ENCODE assay signal across 13 cellular contexts in genomic region chr17:81865358-81865732, GRCh38. TPM values are rescaled to one million over a fixed set of nuclear protein-coding genes. Genes with fewer than 3 reads are reported as not detected.
DNase-seq lines count a peak whose midpoint lies in the region; ATAC-seq, FAIRE-seq and TF ChIP-seq lines count a peak whose summit lies in the region.
"Had no signal": no experiment of that assay in that cellular context is flagged by ENCODE, and none has a peak within 500 bp of the region (broad histone marks: within the 10 kb centered on the region; RNA-seq: fewer than 3 reads in every experiment).

No MANE protein-coding gene starts in this region.

- no peak for ATAC-seq in left cardiac atrium
- ATAC-seq in stimulated activated naive CD8-positive, alpha-beta T cell treated with anti-CD3 and anti-CD28 coated beads, Interleukin-15, amount 100 ng/mL, for 72 hours: no peak
- ATAC-seq in HG03571 (IDR thresholded peaks at IDR 0.05; ENCODE audit: unreplicated experiment): no peak

- DNase-seq in cardiac muscle cell (ENCODE audit: low read depth in 1 of 2, low spot score in 1 of 2) (no peak), left cardiac atrium (no peak), Peyer's patch (no peak), kidney (no peak), NCI-H526 treated with DMSO at 0.1 percent for 48 hours (lab: John Stamatoyannopoulos, UW) (no peak)
- DNase-seq in stimulated activated naive CD8-positive, alpha-beta T cell treated with anti-CD3 and anti-CD28 coated beads, Interleukin-15, amount 100 ng/mL, for 72 hours: no peak
- no peak for DNase-seq in stimulated activated CD4-positive, alpha-beta T cell treated with anti-CD3 and anti-CD28 coated beads, Interleukin-4, amount 100 ng/mL, for 4 hours
- DNase-seq: effector CD8-positive, alpha-beta T cell; WERI-Rb-1 had no signal

- no peak for TF ChIP-seq POLR2A in Peyer's patch (IDR thresholded peaks at IDR 0.05)

- H3K9me3 Mint-ChIP-seq in stimulated activated naive CD8-positive, alpha-beta T cell treated with anti-CD3 and anti-CD28 coated beads, Interleukin-15, amount 100 ng/mL, for 72 hours: no peaks in the 10 kb centered on the region

- no peak for TF ChIP-seq CTCF in cardiac muscle cell (IDR thresholded peaks at IDR 0.05; ENCODE audit: low read depth, low read length)
- no peak for TF ChIP-seq CTCF in Peyer's patch (IDR thresholded peaks at IDR 0.05)
- no peak for TF ChIP-seq CTCF in kidney (IDR thresholded peaks at IDR 0.05; ENCODE audit: borderline replicate concordance, extremely low read depth, insufficient read depth)

- H3K27ac Mint-ChIP-seq in stimulated activated naive CD8-positive, alpha-beta T cell treated with anti-CD3 and anti-CD28 coated beads, Interleukin-15, amount 100 ng/mL, for 72 hours: peak overlapping the region in 1 of 2 donors; percentile 92

- peaks cover 79% of the 10 kb centered on the region for H3K4me1 Mint-ChIP-seq in stimulated activated naive CD8-positive, alpha-beta T cell treated with anti-CD3 and anti-CD28 coated beads, Interleukin-15, amount 100 ng/mL, for 72 hours

- H3K9ac ChIP-seq in kidney (ENCODE audit: low read length in 2 of 2): no peak overlapping the region

- intact Hi-C loops in left cardiac atrium (cut with DNase I): no loop called here
- intact Hi-C loops in kidney (cut with DNase I): no loop called here

- H3K9me3 ChIP-seq in cardiac muscle cell (ENCODE audit: low read depth) (no peaks in the 10 kb centered on the region), Peyer's patch (no peaks in the 10 kb centered on the region), kidney (ENCODE audit: control insufficient read depth in 1 of 2, low read length in 2 of 2) (no peaks in the 10 kb centered on the region)

- H3K36me3 ChIP-seq in cardiac muscle cell: no peaks in the 10 kb centered on the region
- peaks cover 0 to 20% (median 0%) of the 10 kb centered on the region in 3 donors for H3K36me3 ChIP-seq in Peyer's patch
- peaks cover 0 to 10% of the 10 kb centered on the region in 2 donors for H3K36me3 ChIP-seq in kidney (ENCODE audit: control insufficient read depth in 1 of 2, insufficient read depth in 2 of 2, low read length in 2 of 2)

- H3K27ac ChIP-seq in cardiac muscle cell: peak overlapping the region; percentile 96
- peak overlapping the region in 3 of 4 donors; percentile 58 to 100 (median 99) for H3K27ac ChIP-seq in Peyer's patch
- peak overlapping the region; percentile 61 to 86 for H3K27ac ChIP-seq in kidney (ENCODE audit: low read depth in 2 of 2, low read length in 2 of 2)

- H3K4me1 ChIP-seq in cardiac muscle cell (ENCODE audit: low read depth): peaks cover 45% of the 10 kb centered on the region
- H3K4me1 ChIP-seq in Peyer's patch: peaks cover 12 to 86% (median 23%) of the 10 kb centered on the region in 4 donors
- H3K4me1 ChIP-seq in kidney (ENCODE audit: control insufficient read depth in 1 of 2, insufficient read depth in 1 of 2, low read depth in 1 of 2, low read length in 2 of 2): peaks cover 35 to 45% of the 10 kb centered on the region in 2 donors

- no peak for FAIRE-seq in kidney (lab: Jason Lieb, UNC)

- no peaks in the 10 kb centered on the region for H3K27me3 Mint-ChIP-seq in stimulated activated naive CD8-positive, alpha-beta T cell treated with anti-CD3 and anti-CD28 coated beads, Interleukin-15, amount 100 ng/mL, for 72 hours

- H3K4me3 ChIP-seq in cardiac muscle cell (no peak overlapping the region), Peyer's patch (no peak overlapping the region), kidney (ENCODE audit: low read length in 2 of 2) (no peak overlapping the region)

- peak overlapping the region; percentile 2 to 43 for H3K4me3 Mint-ChIP-seq in stimulated activated naive CD8-positive, alpha-beta T cell treated with anti-CD3 and anti-CD28 coated beads, Interleukin-15, amount 100 ng/mL, for 72 hours

- H3K27me3 ChIP-seq in cardiac muscle cell: no peaks in the 10 kb centered on the region
- H3K27me3 ChIP-seq in Peyer's patch: no peaks in the 10 kb centered on the region

RNA-seq across cellular contexts. Expression of gene P4HB, which starts 5.0 kb away (rescaled TPM):
- total RNA-seq in cardiac muscle cell (972 and 1,150 TPM in 2 replicates), left cardiac atrium (100 to 1,000 TPM; 403 to 414 TPM), Peyer's patch (1,000 to 10,000 TPM in 3 of 4 donors, 100 to 1,000 TPM in 1; 326 to 1,290 (median 1,196) TPM), kidney (482 TPM)
- polyA plus RNA-seq in cardiac muscle cell (388 and 597 TPM in 2 replicates), kidney (ENCODE audit: insufficient read depth, low read depth, low replicate concordance) (411 TPM)

RNA-seq across cellular contexts. Expression of gene ARHGDIA, which starts 5.8 kb away (rescaled TPM):
- total RNA-seq in cardiac muscle cell (101 and 177 TPM in 2 replicates), left cardiac atrium (100 to 1,000 TPM; 168 to 252 TPM), Peyer's patch (100 to 1,000 TPM; 282 to 475 (median 350) TPM), kidney (453 TPM)
- polyA plus RNA-seq in cardiac muscle cell (139 and 163 TPM in 2 replicates), kidney (ENCODE audit: insufficient read depth, low read depth, low replicate concordance) (424 TPM)

RNA-seq across cellular contexts. Expression of gene ALYREF, which starts 26.0 kb away (rescaled TPM):
- total RNA-seq in cardiac muscle cell (94.0 and 139 TPM in 2 replicates), left cardiac atrium (10 to 100 TPM; 33.7 to 45.2 TPM), Peyer's patch (10 to 100 TPM; 38.9 to 96.6 (median 45.3) TPM), kidney (59.3 TPM)
- polyA plus RNA-seq in cardiac muscle cell (93.0 and 130 TPM in 2 replicates), kidney (ENCODE audit: insufficient read depth, low read depth, low replicate concordance) (45.3 TPM)

RNA-seq across cellular contexts. Expression of gene ANAPC11, which starts 26.2 kb away (rescaled TPM):
- total RNA-seq in cardiac muscle cell (128 and 178 TPM in 2 replicates), left cardiac atrium (100 to 1,000 TPM; 133 to 155 TPM), Peyer's patch (100 to 1,000 TPM in 1 of 4 donors, 10 to 100 TPM in 3; 69.3 to 126 (median 85.1) TPM), kidney (88.6 TPM)
- polyA plus RNA-seq in cardiac muscle cell (368 and 407 TPM in 2 replicates), kidney (ENCODE audit: insufficient read depth, low read depth, low replicate concordance) (220 TPM)

RNA-seq across cellular contexts. Expression of gene PPP1R27, which starts 30.5 kb away (rescaled TPM):
- total RNA-seq in cardiac muscle cell (not detected in 2 replicates), left cardiac atrium (not detected), Peyer's patch (not detected), kidney (not detected)
- polyA plus RNA-seq in cardiac muscle cell (1.0 TPM in 1 of 2 replicates, not detected in the other), kidney (ENCODE audit: insufficient read depth, low read depth, low replicate concordance) (not detected)
- total RNA-seq: aorta, fibroblast of villous mesenchyme, ureter had no signal
